In the genomic region with DNA sequence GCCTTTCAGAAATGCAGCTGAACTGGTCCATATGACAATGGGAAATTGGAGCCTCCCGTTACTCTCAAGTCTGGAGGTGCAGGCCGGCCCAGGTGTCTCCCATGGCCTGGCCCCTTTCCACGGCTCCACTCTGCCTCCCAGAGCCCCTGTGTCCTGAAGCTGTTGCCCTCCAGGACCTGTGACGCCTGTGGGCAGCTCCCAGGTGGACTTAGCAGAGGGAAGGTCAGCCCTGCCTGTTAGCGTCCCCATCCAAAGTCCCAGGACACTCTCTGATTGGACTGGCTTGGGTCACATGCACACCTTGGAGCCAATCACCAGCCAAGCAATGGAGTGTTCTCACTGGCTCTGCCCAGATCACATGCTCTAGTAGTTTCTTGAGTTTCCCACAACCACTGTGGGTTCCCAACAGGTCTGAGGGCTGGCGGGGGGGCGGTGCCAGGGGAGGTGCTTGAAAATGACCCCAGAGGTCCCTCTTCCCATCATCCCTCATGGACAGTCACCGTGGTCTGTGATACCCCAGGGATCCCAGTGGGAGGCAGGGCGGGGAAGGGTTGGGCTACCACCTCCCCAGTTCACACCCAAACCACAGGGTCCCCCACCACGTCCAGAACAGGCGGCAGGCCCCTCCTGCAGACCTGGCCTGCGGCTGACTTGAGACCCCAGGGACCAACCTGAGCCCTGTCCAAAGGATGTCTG, we compare ENCODE assay signal across 25 cellular contexts.
"Had no signal": no experiment of that assay in that cellular context is flagged by ENCODE, and none has a peak within 500 bp of the region (broad histone marks: within the 10 kb centered on the region; RNA-seq: fewer than 3 reads in every experiment).

No MANE protein-coding gene starts in this region.

- H3K9me3 ChIP-seq: body of pancreas, neutrophil had no signal

- ATAC-seq: activated CD4-positive, CD25-positive, alpha-beta regulatory T cell treated with anti-CD3 and anti-CD28 coated beads, Interleukin-2, amount 50 U/mL, for 24 hours; activated naive CD4-positive, alpha-beta T cell treated with anti-CD3 and anti-CD28 coated beads, Interleukin-2, amount 50 U/mL, for 72 hours; body of pancreas; natural killer cell had no signal

- H3K27ac ChIP-seq: body of pancreas, dorsolateral prefrontal cortex, epithelial cell of prostate, neutrophil, parathyroid adenoma, tibial artery had no signal

- H3K4me3 ChIP-seq: body of pancreas, dorsolateral prefrontal cortex, tibial artery had no signal

- H3K4me1 ChIP-seq: body of pancreas, parathyroid adenoma, tibial artery had no signal

- H3K9ac ChIP-seq: parathyroid adenoma had no signal

- H2AFZ ChIP-seq: parathyroid adenoma had no signal

- H3K36me3 ChIP-seq: neutrophil, tibial artery had no signal

- H3K79me2 ChIP-seq: parathyroid adenoma had no signal

- DNase-seq: activated CD8-positive, alpha-beta memory T cell treated with anti-CD3 and anti-CD28 coated beads for 24 hours; activated CD8-positive, alpha-beta memory T cell treated with anti-CD3 and anti-CD28 coated beads, Interleukin-2, amount 50 U/mL, for 48 hours; activated gamma-delta T cell treated with Interleukin-2 at 50 U/mL for 16 hours; activated T-cell treated with anti-CD3 and anti-CD28 coated beads, Interleukin-2, amount 50 U/mL, for 48 hours; amygdala; caudate nucleus; endodermal cell; foreskin fibroblast; hypothalamus; natural killer cell; stimulated activated CD4-positive, alpha-beta T cell treated with anti-CD3 and anti-CD28 coated beads, Interleukin-12 subunit alpha, Interleukin-12 subunit beta, amount 100 ng/mL, for 4 hours; stimulated activated CD4-positive, alpha-beta T cell treated with anti-CD3 and anti-CD28 coated beads, Interleukin-1b, Interleukin-23, amount 100 ng/mL, for 48 hours; stimulated activated CD8-positive, alpha-beta memory T cell treated with anti-CD3 and anti-CD28 coated beads, Interleukin-4, amount 100 ng/mL, for 48 hours; stimulated activated naive CD4-positive, alpha-beta T cell; T1000 had no signal

- FAIRE-seq: colon, urothelium cell line had no signal

- H3K27me3 ChIP-seq: body of pancreas, dorsolateral prefrontal cortex, neutrophil had no signal
